ENCODE assay signal across 1 cellular context in the genomic region with DNA sequence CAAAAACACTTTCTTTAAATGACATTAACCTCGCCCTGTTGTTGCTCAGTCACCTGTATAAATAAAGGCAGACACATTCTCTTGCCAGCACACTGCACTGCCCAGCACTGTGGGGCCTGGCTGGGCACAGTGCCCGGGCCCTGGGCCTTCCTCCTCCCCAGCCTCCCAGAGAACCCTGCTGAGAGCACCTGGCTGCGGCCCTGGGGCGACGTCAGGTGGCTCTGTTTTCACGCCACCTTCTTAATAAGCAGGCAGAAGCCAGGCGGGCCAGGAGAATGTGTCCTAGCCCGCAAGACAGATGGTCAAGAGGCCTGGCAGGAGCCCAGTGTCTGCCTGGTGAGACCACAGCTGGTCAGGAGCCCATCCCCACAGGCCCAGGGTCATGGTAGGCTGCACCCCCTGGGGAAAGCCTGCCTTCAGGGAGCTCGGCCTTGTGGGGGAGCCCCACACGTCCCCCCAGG.
TF ChIP-seq lines count a peak whose summit lies in the region.

No MANE protein-coding gene starts in this region.

TF ChIP-seq in H1, 55 proteins besides CTCF, POLR2A, EP300 and RAD21:
- no peak for TF ChIP-seq ATF3 (IDR thresholded peaks at IDR 0.05; ENCODE audit: insufficient read depth, low read depth, low read length)
- no peak for TF ChIP-seq RFX5 (IDR thresholded peaks at IDR 0.05; ENCODE audit: borderline replicate concordance, low read depth, low read length)
- no peak for TF ChIP-seq JUN (IDR thresholded peaks at IDR 0.05; ENCODE audit: low read depth, low read length)
- no peak for TF ChIP-seq SUZ12 (IDR thresholded peaks at IDR 0.05; ENCODE audit: low read length)
- no peak for TF ChIP-seq BACH1 (IDR thresholded peaks at IDR 0.05; ENCODE audit: low read length)
- TF ChIP-seq, protein P1, sequence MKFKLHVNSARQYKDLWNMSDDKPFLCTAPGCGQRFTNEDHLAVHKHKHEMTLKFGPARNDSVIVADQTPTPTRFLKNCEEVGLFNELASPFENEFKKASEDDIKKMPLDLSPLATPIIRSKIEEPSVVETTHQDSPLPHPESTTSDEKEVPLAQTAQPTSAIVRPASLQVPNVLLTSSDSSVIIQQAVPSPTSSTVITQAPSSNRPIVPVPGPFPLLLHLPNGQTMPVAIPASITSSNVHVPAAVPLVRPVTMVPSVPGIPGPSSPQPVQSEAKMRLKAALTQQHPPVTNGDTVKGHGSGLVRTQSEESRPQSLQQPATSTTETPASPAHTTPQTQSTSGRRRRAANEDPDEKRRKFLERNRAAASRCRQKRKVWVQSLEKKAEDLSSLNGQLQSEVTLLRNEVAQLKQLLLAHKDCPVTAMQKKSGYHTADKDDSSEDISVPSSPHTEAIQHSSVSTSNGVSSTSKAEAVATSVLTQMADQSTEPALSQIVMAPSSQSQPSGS (IDR thresholded peaks at IDR 0.05; ENCODE audit: low read length): no peak
- TF ChIP-seq KDM1A (IDR thresholded peaks at IDR 0.05; ENCODE audit: borderline replicate concordance, low read length): no peak
- no peak for TF ChIP-seq ASH2L (IDR thresholded peaks at IDR 0.05; ENCODE audit: low read length)
- no peak for TF ChIP-seq RNF2 (IDR thresholded peaks at IDR 0.05; ENCODE audit: borderline replicate concordance, low read depth, low read length, missing control alignments, poor library complexity, severe bottlenecking)
- no peak for TF ChIP-seq NRF1 (IDR thresholded peaks at IDR 0.05; ENCODE audit: low read depth, low read length)
TF ChIP-seq in H1: peak in this region for 0.
